1 cellular context compared by ENCODE assay signal in genomic region chr3:70156808-70157207, GRCh38.
TF ChIP-seq lines count a peak whose summit lies in the region.

No MANE protein-coding gene starts in this region.

TF ChIP-seq in HepG2, 621 proteins besides CTCF, POLR2A, EP300 and RAD21 (continued from another document):
- no peak for TF ChIP-seq SATB2 (CRISPR knock-in tag; IDR thresholded peaks at IDR 0.05)
